In genomic region chr10:113000876-113001598, GRCh38 we compare ENCODE assay signal across 14 cellular contexts. TPM values are rescaled to one million over a fixed set of nuclear protein-coding genes. Genes with fewer than 3 reads are reported as not detected.
A peak's percentile ranks its signal among the peaks of the same experiment; 100 is the strongest.
DNase-seq lines count a peak whose midpoint lies in the region; ATAC-seq and TF ChIP-seq lines count a peak whose summit lies in the region.
"Had no signal": no experiment of that assay in that cellular context is flagged by ENCODE, and none has a peak within 500 bp of the region (broad histone marks: within the 10 kb centered on the region; RNA-seq: fewer than 3 reads in every experiment).

No MANE protein-coding gene starts in this region.

- WGBS in transverse colon (ENCODE audit: low coverage in 1 of 2), 2 donors = 53 to 80% methylated on average over 2 to 14 of the region's 14 CpGs

- TF ChIP-seq EP300 in transverse colon (IDR thresholded peaks at IDR 0.05; ENCODE audit: low read depth) = no peak

- H3K9me3 ChIP-seq in mucosa of descending colon (no peaks in the 10 kb centered on the region), transverse colon (no peaks in the 10 kb centered on the region)

- no peak overlapping the region for H3K27ac Mint-ChIP-seq in activated T-cell treated with anti-CD3 and anti-CD28 coated beads, Interleukin-2, amount 50 U/mL, for 24 hours
- H3K27ac Mint-ChIP-seq: activated B cell treated with CpG ODN at 0.5 μM for 24 hours; activated T-helper 2 cell treated with anti-CD3 and anti-CD28 coated beads, Interferon-gamma antibody, Interleukin-2, Interleukin-4, amounts not matched to agents 10 μg/mL and 5 μg/mL and 100 μg/mL, durations not matched to agents 14 hours and 24 hours and 36 hours had no signal

- no peaks in the 10 kb centered on the region for H3K36me3 ChIP-seq in mucosa of descending colon (ENCODE audit: low read depth)
- no peaks in the 10 kb centered on the region for H3K36me3 ChIP-seq in transverse colon

- H3K4me1 ChIP-seq in foreskin keratinocyte (peaks cover 12% of the 10 kb centered on the region), mucosa of descending colon (ENCODE audit: low read depth) (peaks cover 14% of the 10 kb centered on the region), transverse colon (peaks cover 20 to 67% (median 27%) of the 10 kb centered on the region in 4 donors)

- H3K27me3 Mint-ChIP-seq in activated T-cell treated with anti-CD3 and anti-CD28 coated beads, Interleukin-2, amount 50 U/mL, for 24 hours = peaks cover 81% of the 10 kb centered on the region

- ATAC-seq in foreskin keratinocyte = peak; percentile 97
- ATAC-seq in mucosa of descending colon = peak; percentile 63
- no peak for ATAC-seq in GM21717 (IDR thresholded peaks at IDR 0.05; ENCODE audit: unreplicated experiment)

- no peak overlapping the region for H3K4me3 Mint-ChIP-seq in activated T-cell treated with anti-CD3 and anti-CD28 coated beads, Interleukin-2, amount 50 U/mL, for 24 hours
- H3K4me3 Mint-ChIP-seq: activated B cell treated with CpG ODN at 0.5 μM for 24 hours had no signal

- H3K27me3 ChIP-seq in foreskin keratinocyte (no peaks in the 10 kb centered on the region), transverse colon (no peaks in the 10 kb centered on the region)

- TF ChIP-seq CTCF in foreskin keratinocyte (conservative IDR thresholded peaks at IDR 0.05) (peak; percentile 47), mucosa of descending colon (IDR thresholded peaks at IDR 0.05) (no peak), transverse colon (IDR thresholded peaks at IDR 0.05) (peak in 3 of 5 experiments; percentile 6 to 36 (median 21))

- H3K27ac ChIP-seq in foreskin keratinocyte (no peak overlapping the region), transverse colon (peak overlapping the region; percentile 18 to 73 (median 38))
- H3K27ac ChIP-seq: SK-N-MC had no signal

- intact Hi-C loops in mucosa of descending colon (cut with DNase I, micrococcal nuclease) (no loop called here), transverse colon (cut with DNase I; ENCODE audit: low total_unique reads) (no loop called here)

- H3K4me1 Mint-ChIP-seq in activated T-cell treated with anti-CD3 and anti-CD28 coated beads, Interleukin-2, amount 50 U/mL, for 24 hours (ENCODE audit: low read depth) = no peaks in the 10 kb centered on the region

- in situ Hi-C loops in transverse colon (cut with MboI; ENCODE audit: low pct_ligation_motif_present in 1 of 4, low pct_unique_long_range_greater_than_20kb in 1 of 4, low sequenced_read_pairs in 3 of 4) = no loop called here

- DNase-seq in amniotic epithelial cell (ENCODE audit: low read depth) (peak; percentile 21), foreskin keratinocyte (peak; percentile 43 to 67), mucosa of descending colon (no peak), transverse colon (peak; percentile 39), dermis blood vessel endothelial cell (no peak), epidermal melanocyte (ENCODE audit: insufficient read length, low spot score) (no peak)
- DNase-seq in activated T-cell treated with anti-CD3 and anti-CD28 coated beads, Interleukin-2, amount 50 U/mL, for 24 hours = no peak
- DNase-seq: activated B cell treated with CpG ODN at 0.5 μM for 24 hours, NCI-H1105, NCI-H774, occipital lobe had no signal

- H3K4me3 ChIP-seq in mucosa of descending colon = no peak overlapping the region
- no peak overlapping the region for H3K4me3 ChIP-seq in transverse colon
- H3K4me3 ChIP-seq: SK-N-MC had no signal

- no peak for TF ChIP-seq POLR2A in transverse colon (IDR thresholded peaks at IDR 0.05)

- no peaks in the 10 kb centered on the region for H3K36me3 Mint-ChIP-seq in activated T-cell treated with anti-CD3 and anti-CD28 coated beads, Interleukin-2, amount 50 U/mL, for 24 hours (ENCODE audit: low read depth)

- no peaks in the 10 kb centered on the region for H3K9me3 Mint-ChIP-seq in activated T-cell treated with anti-CD3 and anti-CD28 coated beads, Interleukin-2, amount 50 U/mL, for 24 hours
- H3K9me3 Mint-ChIP-seq: activated B cell treated with CpG ODN at 0.5 μM for 24 hours; activated T-helper 2 cell treated with anti-CD3 and anti-CD28 coated beads, Interferon-gamma antibody, Interleukin-2, Interleukin-4, amounts not matched to agents 10 μg/mL and 5 μg/mL and 100 μg/mL, durations not matched to agents 14 hours and 24 hours and 36 hours had no signal

RNA-seq across cellular contexts. Expression of gene TCF7L2, which starts 51.0 kb away (rescaled TPM):
- 4.7 and 5.1 TPM in 2 replicates for total RNA-seq in foreskin keratinocyte
- 2.4 and 2.6 TPM in 2 replicates for polyA plus RNA-seq in foreskin keratinocyte
- total RNA-seq in mucosa of descending colon = 100 to 1,000 TPM in 2 of 3 donors, 10 to 100 TPM in 1; 99.6 to 182 (median 102) TPM
- 100 to 1,000 TPM in 3 of 4 donors, 10 to 100 TPM in 1; 84.6 to 249 (median 137) TPM for total RNA-seq in transverse colon
- 2.9 and 3.8 TPM in 2 replicates for total RNA-seq in dermis blood vessel endothelial cell

Comparison
In these comparisons a context has a peak if more than half of its experiments do, and no peak if none do; other contexts are left out.
1. DNase-seq: peak in amniotic epithelial cell (single experiment), foreskin keratinocyte (2 of 2) and transverse colon (single experiment); none in mucosa of descending colon (0 of 3), dermis blood vessel endothelial cell (single experiment), epidermal melanocyte (single experiment) and activated T-cell treated with anti-CD3 and anti-CD28 coated beads, Interleukin-2, amount 50 U/mL, for 24 hours (single experiment).
2. RNA of gene TCF7L2, which starts 51.0 kb away (total RNA-seq): 84.6 to 249 TPM in transverse colon and 99.6 to 182 TPM in mucosa of descending colon; 4.7 to 5.1 TPM in foreskin keratinocyte and 2.9 to 3.8 TPM in dermis blood vessel endothelial cell; every median in the first group is over 10 times any median in the second.